ENCODE assay signal across 14 cellular contexts in genomic region chr7:131655447-131655846, GRCh38.
DNase-seq lines count a peak whose midpoint lies in the region; ATAC-seq, FAIRE-seq and TF ChIP-seq lines count a peak whose summit lies in the region.
"Had no signal": no experiment of that assay in that cellular context is flagged by ENCODE, and none has a peak within 500 bp of the region (broad histone marks: within the 10 kb centered on the region; RNA-seq: fewer than 3 reads in every experiment).

No MANE protein-coding gene starts in this region.

- H2AFZ ChIP-seq in GM23338, result peak overlapping the region; percentile 98

- no peak overlapping the region for H3K9ac ChIP-seq in HUES64 (ENCODE audit: low read depth, low read length)
- no peak overlapping the region for H3K9ac ChIP-seq in endodermal cell (ENCODE audit: extremely low read depth, low read length, poor library complexity, severe bottlenecking)
- H3K9ac ChIP-seq in kidney (ENCODE audit: low read length in 2 of 2), result no peak overlapping the region

- H3K27me3 Mint-ChIP-seq in GM23338 (ENCODE audit: insufficient read depth, low read depth, poor library complexity), result peaks cover 15% of the 10 kb centered on the region
- H3K27me3 Mint-ChIP-seq in endodermal cell (ENCODE audit: insufficient read depth), result peaks cover 3% of the 10 kb centered on the region

- H3K4me1 ChIP-seq in GM23338 (ENCODE audit: insufficient read depth) (peaks cover 35% of the 10 kb centered on the region), HUES64 (ENCODE audit: insufficient read depth, low read length) (peaks cover 16% of the 10 kb centered on the region), endodermal cell (ENCODE audit: control insufficient read depth, insufficient read depth, low read length) (peaks cover 15% of the 10 kb centered on the region), kidney (ENCODE audit: control insufficient read depth in 1 of 2, insufficient read depth in 1 of 2, low read depth in 1 of 2, low read length in 2 of 2) (no peaks in the 10 kb centered on the region)

- no peak overlapping the region for H3K4me3 ChIP-seq in GM23338
- no peak overlapping the region for H3K4me3 ChIP-seq in HUES64 (ENCODE audit: low read length)
- H3K4me3 ChIP-seq in endodermal cell (ENCODE audit: low read length), result no peak overlapping the region
- no peak overlapping the region for H3K4me3 ChIP-seq in kidney (ENCODE audit: low read length in 2 of 2)
- H3K4me3 ChIP-seq: GM12878 had no signal

- no peak for TF ChIP-seq CTCF in GM23338 (conservative IDR thresholded peaks at IDR 0.05; ENCODE audit: low read depth in 2 of 2)
- TF ChIP-seq CTCF in endodermal cell (conservative IDR thresholded peaks at IDR 0.05), result no peak
- TF ChIP-seq CTCF in kidney (IDR thresholded peaks at IDR 0.05; ENCODE audit: borderline replicate concordance, extremely low read depth, insufficient read depth), result no peak

- H3K27ac Mint-ChIP-seq in GM23338, result no peak overlapping the region; the same call in 1 of the 2 replicates
- no peak overlapping the region for H3K27ac Mint-ChIP-seq in endodermal cell
- H3K27ac Mint-ChIP-seq: B cell; CD4-positive, alpha-beta T cell; IgD-negative memory B cell had no signal

- DNase-seq in GM23338 (ENCODE audit: low spot score) (no peak), endodermal cell (peak; percentile 54), posterior vena cava (ENCODE audit: low spot score) (peak; percentile 36), kidney (no peak)
- DNase-seq: Calu3, DMS 273 treated with DMSO at 0.1 percent for 48 hours had no signal

- H3K4me2 ChIP-seq in GM23338, result peak overlapping the region; percentile 73

- H3K4me1 Mint-ChIP-seq in GM23338, result peaks cover 36% of the 10 kb centered on the region
- peaks cover 29% of the 10 kb centered on the region for H3K4me1 Mint-ChIP-seq in endodermal cell
- H3K4me1 Mint-ChIP-seq: B cell, IgD-negative memory B cell had no signal

- intact Hi-C loops in posterior vena cava (cut with DNase I), result loop anchor here in 1 of 2 donors (2.0 kb wide), 1 partner anchor 147 kb away; no protein-coding TSS in a partner anchor
- intact Hi-C loops in kidney (cut with DNase I), result loop anchor here (10.0 kb wide), 1 partner anchor 151 kb away; no protein-coding TSS in a partner anchor

- H3K9me3 Mint-ChIP-seq in GM23338 (no peaks in the 10 kb centered on the region; the same call in 1 of the 3 replicates), endodermal cell (no peaks in the 10 kb centered on the region)
- H3K9me3 Mint-ChIP-seq: CD4-positive, alpha-beta T cell; IgD-negative memory B cell had no signal

- H3K27ac ChIP-seq in GM23338 (ENCODE audit: low read depth) (no peak overlapping the region), HUES64 (ENCODE audit: low read depth, low read length) (peak overlapping the region; percentile 41; the same call in 1 of the 2 replicates), endodermal cell (ENCODE audit: low read depth, low read length) (no peak overlapping the region), kidney (ENCODE audit: low read depth in 2 of 2, low read length in 2 of 2) (no peak overlapping the region)

- peaks cover 23% of the 10 kb centered on the region; the same call in 1 of the 2 replicates for H3F3A ChIP-seq in GM23338 (replicated peaks; ENCODE audit: low read depth)

- H3K36me3 Mint-ChIP-seq in GM23338 (ENCODE audit: low read depth), result 0 out of 3 replicates have a peak, but pooled peaks cover 2% of the 10 kb centered on the region
- no peaks in the 10 kb centered on the region for H3K36me3 Mint-ChIP-seq in endodermal cell (ENCODE audit: low read depth)
- H3K36me3 Mint-ChIP-seq: IgD-negative memory B cell had no signal

- H4K20me1 ChIP-seq in GM23338 (replicated peaks; ENCODE audit: insufficient read depth), result no peaks in the 10 kb centered on the region

- H3K9me2 ChIP-seq in GM23338 (ENCODE audit: insufficient read depth), result no peaks in the 10 kb centered on the region

- H3K79me2 ChIP-seq in GM23338 (replicated peaks; ENCODE audit: insufficient read depth), result no peaks in the 10 kb centered on the region; the same call in 1 of the 2 replicates

- no peak for ATAC-seq in GM23338
- no peak for ATAC-seq in HG03457 (IDR thresholded peaks at IDR 0.05; ENCODE audit: unreplicated experiment)
- ATAC-seq in GM18861 (IDR thresholded peaks at IDR 0.05; ENCODE audit: unreplicated experiment), result no peak

- WGBS in HUES64, result 91% methylated on average over 6 of the region's 6 CpGs
- WGBS in endodermal cell (ENCODE audit: insufficient coverage in 1 of 2, insufficient read length in 1 of 2), 2 experiments, result 90 to 94% methylated on average over 6 of the region's 6 CpGs

- no peaks in the 10 kb centered on the region for H3K27me3 ChIP-seq in GM23338 (ENCODE audit: insufficient read depth)
- no peaks in the 10 kb centered on the region for H3K27me3 ChIP-seq in HUES64 (ENCODE audit: insufficient read depth, low read length)
- no peaks in the 10 kb centered on the region for H3K27me3 ChIP-seq in endodermal cell (ENCODE audit: control insufficient read depth, insufficient read depth, low read length, poor library complexity, severe bottlenecking)

- H3K4me3 Mint-ChIP-seq in GM23338, result no peak overlapping the region
- H3K4me3 Mint-ChIP-seq in endodermal cell, result no peak overlapping the region
- H3K4me3 Mint-ChIP-seq: B cell; CD4-positive, alpha-beta T cell; IgD-negative memory B cell had no signal

- FAIRE-seq in kidney (lab: Jason Lieb, UNC), result no peak
- FAIRE-seq: A204.1 had no signal

- no peaks in the 10 kb centered on the region for H3K9me3 ChIP-seq in HUES64 (ENCODE audit: insufficient read depth, low read depth, low read length)
- H3K9me3 ChIP-seq in endodermal cell (ENCODE audit: control insufficient read depth, low read length), result no peaks in the 10 kb centered on the region
- no peaks in the 10 kb centered on the region for H3K9me3 ChIP-seq in kidney (ENCODE audit: control insufficient read depth in 1 of 2, low read length in 2 of 2)

- H3K36me3 ChIP-seq in GM23338 (ENCODE audit: insufficient read depth), result no peaks in the 10 kb centered on the region
- no peaks in the 10 kb centered on the region for H3K36me3 ChIP-seq in HUES64 (ENCODE audit: insufficient read depth, low read length)
- no peaks in the 10 kb centered on the region for H3K36me3 ChIP-seq in endodermal cell (ENCODE audit: control insufficient read depth, insufficient read depth, low read length)
- H3K36me3 ChIP-seq in kidney (ENCODE audit: control insufficient read depth in 1 of 2, insufficient read depth in 2 of 2, low read length in 2 of 2), result no peaks in the 10 kb centered on the region

TF ChIP-seq in GM23338, 12 proteins besides CTCF, POLR2A, EP300 and RAD21 (continues in another document):
- no peak for TF ChIP-seq ZNF462 (CRISPR knock-in tag; IDR thresholded peaks at IDR 0.05)

Comparison
In these comparisons a context has a peak if more than half of its experiments do, and no peak if none do; other contexts are left out.
1. DNase-seq: peak in endodermal cell (single experiment) and posterior vena cava (single experiment); none in GM23338 (single experiment) and kidney (single experiment).